Comparison of ENCODE assay signal across 13 cellular contexts in the genomic region with DNA sequence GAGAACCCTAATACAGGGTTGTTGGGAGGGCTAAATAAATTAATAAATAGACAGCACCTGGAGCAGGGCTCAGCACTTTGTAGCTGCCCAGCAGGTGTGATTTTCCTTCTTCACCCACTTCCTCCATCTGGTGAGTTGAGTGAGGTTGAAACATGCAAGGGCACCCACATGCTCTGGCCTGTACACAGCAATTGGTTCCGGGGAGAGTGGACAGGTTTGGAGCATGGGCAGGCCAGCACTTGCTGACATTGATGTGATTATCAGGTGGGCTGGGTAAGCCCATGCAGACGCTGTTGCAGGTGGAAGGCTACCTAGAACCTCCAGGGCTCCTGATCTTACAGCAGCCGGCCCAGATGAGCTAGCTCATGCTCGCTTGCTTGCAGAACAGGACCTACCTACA. TPM values are rescaled to one million over a fixed set of nuclear protein-coding genes. Genes with fewer than 3 reads are reported as not detected.
DNase-seq lines count a peak whose midpoint lies in the region; ATAC-seq and TF ChIP-seq lines count a peak whose summit lies in the region.
"Had no signal": no experiment of that assay in that cellular context is flagged by ENCODE, and none has a peak within 500 bp of the region (broad histone marks: within the 10 kb centered on the region; RNA-seq: fewer than 3 reads in every experiment).

No MANE protein-coding gene starts in this region.

- peaks cover 26% of the 10 kb centered on the region for H3K4me1 Mint-ChIP-seq in activated T-cell treated with anti-CD3 and anti-CD28 coated beads, Interleukin-2, amount 50 U/mL, for 24 hours (ENCODE audit: low read depth)
- peaks cover 9 to 12% of the 10 kb centered on the region in 2 donors for H3K4me1 Mint-ChIP-seq in effector memory CD8-positive, alpha-beta T cell (ENCODE audit: low read depth in 2 of 2)
- H3K4me1 Mint-ChIP-seq in osteocyte (ENCODE audit: unreplicated experiment), result peaks cover 12% of the 10 kb centered on the region

- no peak overlapping the region for H3K4me2 ChIP-seq in OCI-LY1 (ENCODE audit: low read length)

- peak overlapping the region; percentile 88 for H3K4me3 Mint-ChIP-seq in activated T-cell treated with anti-CD3 and anti-CD28 coated beads, Interleukin-2, amount 50 U/mL, for 24 hours
- H3K4me3 Mint-ChIP-seq in effector memory CD8-positive, alpha-beta T cell, result peak overlapping the region; percentile 90 to 91
- peak overlapping the region; percentile 81 for H3K4me3 Mint-ChIP-seq in osteocyte (ENCODE audit: unreplicated experiment)

- no peak overlapping the region for H3K4me3 ChIP-seq in OCI-LY1 (ENCODE audit: low read depth, low read length, poor library complexity, severe bottlenecking)

- H4K20me1 ChIP-seq in OCI-LY1 (ENCODE audit: insufficient read depth, low read length), result no peaks in the 10 kb centered on the region

- no peaks in the 10 kb centered on the region for H3K36me3 ChIP-seq in OCI-LY1 (ENCODE audit: insufficient read depth, low read length)
- H3K36me3 ChIP-seq: left ventricle myocardium inferior had no signal

- TF ChIP-seq CTCF in OCI-LY1 (IDR thresholded peaks at IDR 0.05; ENCODE audit: low read length), result no peak
- no peak for TF ChIP-seq CTCF in osteocyte (IDR thresholded peaks at IDR 0.05)

- H3K9me2 ChIP-seq in OCI-LY1 (ENCODE audit: low read depth, low read length), result no peaks in the 10 kb centered on the region
- H3K9me2 ChIP-seq: SK-N-SH had no signal

- no peak overlapping the region for H3K27ac ChIP-seq in OCI-LY1 (ENCODE audit: low read depth, low read length, poor library complexity, severe bottlenecking)
- H3K27ac ChIP-seq: GM23248 had no signal

- H3K36me3 Mint-ChIP-seq in activated T-cell treated with anti-CD3 and anti-CD28 coated beads, Interleukin-2, amount 50 U/mL, for 24 hours (ENCODE audit: low read depth), result peaks cover 4% of the 10 kb centered on the region
- H3K36me3 Mint-ChIP-seq in effector memory CD8-positive, alpha-beta T cell (ENCODE audit: insufficient read depth), result peaks cover 6% of the 10 kb centered on the region
- H3K36me3 Mint-ChIP-seq in osteocyte (ENCODE audit: unreplicated experiment), result no peaks in the 10 kb centered on the region

- H3K9me3 Mint-ChIP-seq in activated T-cell treated with anti-CD3 and anti-CD28 coated beads, Interleukin-2, amount 50 U/mL, for 24 hours, result no peaks in the 10 kb centered on the region
- H3K9me3 Mint-ChIP-seq in effector memory CD8-positive, alpha-beta T cell, result no peaks in the 10 kb centered on the region
- no peaks in the 10 kb centered on the region for H3K9me3 Mint-ChIP-seq in osteocyte (ENCODE audit: unreplicated experiment)

- H3K27me3 Mint-ChIP-seq in activated T-cell treated with anti-CD3 and anti-CD28 coated beads, Interleukin-2, amount 50 U/mL, for 24 hours, result peaks cover 6% of the 10 kb centered on the region
- peaks cover 0 to 29% of the 10 kb centered on the region in 2 donors for H3K27me3 Mint-ChIP-seq in effector memory CD8-positive, alpha-beta T cell
- H3K27me3 Mint-ChIP-seq in osteocyte (ENCODE audit: unreplicated experiment), result peaks cover 7% of the 10 kb centered on the region

- 0 out of 2 replicates have a peak overlapping the region, but pooled peaks have one; percentile 84 for H2AFZ ChIP-seq in OCI-LY1 (ENCODE audit: low read length)

- peaks cover 39% of the 10 kb centered on the region for H3K4me1 ChIP-seq in OCI-LY1 (ENCODE audit: insufficient read depth, low read length, severe bottlenecking)

- no peak overlapping the region for H3K27ac Mint-ChIP-seq in activated T-cell treated with anti-CD3 and anti-CD28 coated beads, Interleukin-2, amount 50 U/mL, for 24 hours
- peak overlapping the region in 1 of 2 donors; percentile 90 for H3K27ac Mint-ChIP-seq in effector memory CD8-positive, alpha-beta T cell
- no peak overlapping the region for H3K27ac Mint-ChIP-seq in osteocyte (ENCODE audit: unreplicated experiment)

- no peak for ATAC-seq in effector memory CD8-positive, alpha-beta T cell (replicated peaks)
- no peak for ATAC-seq in GM18907 (IDR thresholded peaks at IDR 0.05; ENCODE audit: unreplicated experiment)

- no peaks in the 10 kb centered on the region for H3F3A ChIP-seq in OCI-LY1 (ENCODE audit: insufficient read depth, low read length)

- H3K9ac ChIP-seq in OCI-LY1 (ENCODE audit: low read length), result no peak overlapping the region
- H3K9ac ChIP-seq: GM23248, SK-N-SH had no signal

- no peaks in the 10 kb centered on the region for H3K9me3 ChIP-seq in OCI-LY1 (ENCODE audit: low read length)
- H3K9me3 ChIP-seq: left ventricle myocardium inferior, SK-N-SH had no signal

- no peak for DNase-seq in activated T-cell treated with anti-CD3 and anti-CD28 coated beads, Interleukin-2, amount 50 U/mL, for 24 hours
- DNase-seq in activated T-cell treated with anti-CD3 and anti-CD28 coated beads, Interleukin-2, amount 50 U/mL, for 48 hours, result no peak
- DNase-seq in effector memory CD8-positive, alpha-beta T cell, result no peak
- DNase-seq in osteocyte (ENCODE audit: extremely low spot score, unreplicated experiment) (no peak), HCEC 1CT (no peak), iPS-NIHi11 (ENCODE audit: low spot score) (no peak)
- DNase-seq: amniotic stem cell, GM23248, left ventricle myocardium inferior, NCI-H1092 treated with DMSO at 0.1 percent for 48 hours, SK-N-SH had no signal

- peaks cover 11% of the 10 kb centered on the region for H3K79me2 ChIP-seq in OCI-LY1 (ENCODE audit: insufficient read depth, low read length)

- no peaks in the 10 kb centered on the region for H3K27me3 ChIP-seq in OCI-LY1 (ENCODE audit: insufficient read depth, low read length)

RNA-seq across cellular contexts. Expression of a gene that starts 1.3 kb away (rescaled TPM):
- total RNA-seq in osteocyte, result 26.3 and 31.4 TPM in 2 replicates
